Comparison of ENCODE assay signal across 8 cellular contexts in genomic region chr14:34098045-34098984, GRCh38.
DNase-seq lines count a peak whose midpoint lies in the region; TF ChIP-seq lines count a peak whose summit lies in the region.

No MANE protein-coding gene starts in this region.

- CTCF ChIA-PET in activated naive CD4-positive, alpha-beta T cell treated with anti-CD3 and anti-CD28 coated beads, Interleukin-2, amount 10 ng/mL, durations not matched to agents 7 days and 5 days (lab: Charles Lee): interaction anchor here (0.5 to 5.9 kb wide), 28 partner anchors 12 to 1527 kb away, joined by 3 to 92 read pairs (median 4); partner anchors contain the start of gene EGLN3

- H3K9me3 Mint-ChIP-seq in activated naive CD4-positive, alpha-beta T cell treated with anti-CD3 and anti-CD28 coated beads, Interleukin-2, amount 10 ng/mL, durations not matched to agents 7 days and 5 days: no peaks in the 10 kb centered on the region

- H3K27me3 ChIP-seq in smooth muscle cell (ENCODE audit: low read depth): no peaks in the 10 kb centered on the region

- peaks cover 3% of the 10 kb centered on the region for H3K36me3 Mint-ChIP-seq in activated naive CD4-positive, alpha-beta T cell treated with anti-CD3 and anti-CD28 coated beads, Interleukin-2, amount 10 ng/mL, durations not matched to agents 7 days and 5 days

- peak overlapping the region; percentile 46 for H3K9ac ChIP-seq in smooth muscle cell (ENCODE audit: low read depth)

- H3K79me2 ChIP-seq in smooth muscle cell (ENCODE audit: low read depth): no peaks in the 10 kb centered on the region

- H4K20me1 ChIP-seq in smooth muscle cell (ENCODE audit: low read depth): no peaks in the 10 kb centered on the region

- peak overlapping the region; percentile 50 for H3K4me2 ChIP-seq in smooth muscle cell

- peaks cover 33% of the 10 kb centered on the region for H3K27me3 Mint-ChIP-seq in activated naive CD4-positive, alpha-beta T cell treated with anti-CD3 and anti-CD28 coated beads, Interleukin-2, amount 10 ng/mL, durations not matched to agents 7 days and 5 days

- peak overlapping the region; percentile 80 for H3K27ac ChIP-seq in smooth muscle cell (ENCODE audit: low read depth)

- H3K4me1 Mint-ChIP-seq in activated naive CD4-positive, alpha-beta T cell treated with anti-CD3 and anti-CD28 coated beads, Interleukin-2, amount 10 ng/mL, durations not matched to agents 7 days and 5 days: peaks cover 35% of the 10 kb centered on the region

- no peak overlapping the region for H3K4me3 ChIP-seq in smooth muscle cell

- peak; percentile 52 for DNase-seq in activated naive CD4-positive, alpha-beta T cell treated with anti-CD3 and anti-CD28 coated beads, Interleukin-2, amount 10 ng/mL, durations not matched to agents 7 days and 5 days
- no peak for DNase-seq in activated naive CD4-positive, alpha-beta T cell treated with anti-CD3 and anti-CD28 coated beads, Interleukin-2, amount 50 U/mL, for 16 hours
- peak; percentile 11 to 70 for DNase-seq in NCI-H446 (lab: John Stamatoyannopoulos, UW)
- peak; percentile 81 for DNase-seq in astrocyte of the hippocampus (ENCODE audit: low read depth, low spot score)
- DNase-seq in hepatic stellate cell (ENCODE audit: low spot score): peak; percentile 9
- peak; percentile 5 for DNase-seq in smooth muscle cell (lab: John Stamatoyannopoulos, UW; ENCODE audit: unreplicated experiment)
- DNase-seq in GM19240 (ENCODE audit: insufficient read length, low spot score): no peak
- DNase-seq in NCI-H1092 treated with DMSO at 0.1 percent for 48 hours (lab: John Stamatoyannopoulos, UW): no peak

- peak overlapping the region; percentile 46 for H3K27ac Mint-ChIP-seq in activated naive CD4-positive, alpha-beta T cell treated with anti-CD3 and anti-CD28 coated beads, Interleukin-2, amount 10 ng/mL, durations not matched to agents 7 days and 5 days

- peak overlapping the region; percentile 95 for H2AFZ ChIP-seq in smooth muscle cell (ENCODE audit: low read depth)

- peaks cover 19% of the 10 kb centered on the region for H3K4me1 ChIP-seq in smooth muscle cell (ENCODE audit: low read depth)

- no peaks in the 10 kb centered on the region for H3F3A ChIP-seq in smooth muscle cell (ENCODE audit: low read depth)

- H3K9me3 ChIP-seq in smooth muscle cell (replicated peaks; ENCODE audit: low read depth): no peaks in the 10 kb centered on the region

- TF ChIP-seq CTCF in smooth muscle cell (IDR thresholded peaks at IDR 0.05; ENCODE audit: borderline replicate concordance, insufficient read depth, poor library complexity, severe bottlenecking): peak; percentile 73

- no peaks in the 10 kb centered on the region for H3K36me3 ChIP-seq in smooth muscle cell (ENCODE audit: low read depth)

- 34% methylated on average over 8 of the region's 8 CpGs for WGBS in smooth muscle cell (ENCODE audit: low lambda C conversion rate)

- no peak overlapping the region for H3K4me3 Mint-ChIP-seq in activated naive CD4-positive, alpha-beta T cell treated with anti-CD3 and anti-CD28 coated beads, Interleukin-2, amount 10 ng/mL, durations not matched to agents 7 days and 5 days

Comparison
In these comparisons a context has a peak if more than half of its experiments do, and no peak if none do; other contexts are left out.
1. DNase-seq: peak in activated naive CD4-positive, alpha-beta T cell treated with anti-CD3 and anti-CD28 coated beads, Interleukin-2, amount 10 ng/mL, durations not matched to agents 7 days and 5 days (single experiment), NCI-H446 (2 of 2), astrocyte of the hippocampus (single experiment), hepatic stellate cell (single experiment) and smooth muscle cell (single experiment); none in activated naive CD4-positive, alpha-beta T cell treated with anti-CD3 and anti-CD28 coated beads, Interleukin-2, amount 50 U/mL, for 16 hours (single experiment), GM19240 (single experiment) and NCI-H1092 treated with DMSO at 0.1 percent for 48 hours (single experiment).